In the genomic region with DNA sequence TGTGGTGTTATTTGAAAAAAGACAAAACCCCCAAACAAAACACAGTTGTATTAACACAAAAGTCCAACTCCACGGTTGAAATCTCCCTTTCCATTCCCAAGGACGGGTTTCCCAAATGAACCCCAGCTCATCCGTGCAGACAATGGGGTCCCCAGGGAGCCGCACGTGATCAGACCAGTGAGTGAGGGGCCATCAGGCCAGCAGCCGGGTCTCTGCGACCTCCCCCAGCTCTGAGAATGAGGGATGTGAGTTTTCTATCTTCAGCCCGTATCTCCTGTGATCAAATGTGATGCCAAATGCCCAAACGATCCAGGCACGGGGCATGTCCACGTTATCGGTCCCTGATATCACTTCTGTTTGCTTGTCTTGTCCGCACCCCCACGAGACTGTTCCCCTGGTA, we compare ENCODE assay signal across 1 cellular context.
TF ChIP-seq lines count a peak whose summit lies in the region.

No MANE protein-coding gene starts in this region.

TF ChIP-seq in WTC11, 78 proteins besides CTCF, POLR2A, EP300 and RAD21:
- TF ChIP-seq STAT6 (CRISPR knock-in tag; conservative IDR thresholded peaks at IDR 0.05; ENCODE audit: low read depth) = no peak
- TF ChIP-seq USF2 (CRISPR knock-in tag; IDR thresholded peaks at IDR 0.05) = peak; percentile 74
